Comparison of ENCODE assay signal across 1 cellular context in the genomic region with DNA sequence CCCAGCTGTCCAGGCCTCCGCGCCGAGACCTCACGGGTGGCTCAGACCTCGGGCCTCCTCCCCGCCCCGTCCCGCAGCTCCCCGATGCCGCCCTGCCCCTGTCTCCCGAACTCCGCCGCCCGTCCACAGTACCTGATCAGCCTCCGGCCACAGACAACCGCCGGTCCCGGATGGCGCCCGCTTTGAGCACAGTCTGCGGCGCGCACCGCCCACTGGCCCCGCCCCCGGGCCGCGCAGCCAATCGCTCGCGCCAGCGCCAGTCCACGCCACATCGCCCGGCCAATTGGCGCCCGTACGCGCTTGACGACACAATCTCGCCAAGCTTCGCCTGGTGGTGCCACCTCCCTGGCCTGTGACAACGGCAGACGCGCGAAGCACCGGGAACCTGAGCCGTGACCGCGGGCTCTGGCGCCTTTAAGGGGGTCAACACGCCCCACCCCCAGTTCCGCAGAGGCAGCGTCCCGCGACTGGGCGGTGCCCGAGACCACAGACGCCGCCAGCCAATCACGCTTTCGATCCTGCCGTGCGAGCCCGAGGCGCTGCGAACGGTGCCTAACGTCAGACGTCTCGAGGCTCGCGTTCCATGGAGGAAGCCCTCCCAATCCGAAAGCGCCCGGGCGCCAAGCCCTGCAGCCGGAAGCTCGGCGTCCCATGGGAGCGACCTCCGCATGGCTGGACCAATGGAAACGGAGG.
TF ChIP-seq lines count a peak whose summit lies in the region.

Gene IDI1, minus strand, starts transcription at position 388 of the 693 bp plus-strand sequence. Its CDS starts 116 bp downstream, at position 272.

TF ChIP-seq in liver, 16 proteins besides CTCF, POLR2A, EP300 and RAD21 (continued from another document):
- TF ChIP-seq, protein P1, sequence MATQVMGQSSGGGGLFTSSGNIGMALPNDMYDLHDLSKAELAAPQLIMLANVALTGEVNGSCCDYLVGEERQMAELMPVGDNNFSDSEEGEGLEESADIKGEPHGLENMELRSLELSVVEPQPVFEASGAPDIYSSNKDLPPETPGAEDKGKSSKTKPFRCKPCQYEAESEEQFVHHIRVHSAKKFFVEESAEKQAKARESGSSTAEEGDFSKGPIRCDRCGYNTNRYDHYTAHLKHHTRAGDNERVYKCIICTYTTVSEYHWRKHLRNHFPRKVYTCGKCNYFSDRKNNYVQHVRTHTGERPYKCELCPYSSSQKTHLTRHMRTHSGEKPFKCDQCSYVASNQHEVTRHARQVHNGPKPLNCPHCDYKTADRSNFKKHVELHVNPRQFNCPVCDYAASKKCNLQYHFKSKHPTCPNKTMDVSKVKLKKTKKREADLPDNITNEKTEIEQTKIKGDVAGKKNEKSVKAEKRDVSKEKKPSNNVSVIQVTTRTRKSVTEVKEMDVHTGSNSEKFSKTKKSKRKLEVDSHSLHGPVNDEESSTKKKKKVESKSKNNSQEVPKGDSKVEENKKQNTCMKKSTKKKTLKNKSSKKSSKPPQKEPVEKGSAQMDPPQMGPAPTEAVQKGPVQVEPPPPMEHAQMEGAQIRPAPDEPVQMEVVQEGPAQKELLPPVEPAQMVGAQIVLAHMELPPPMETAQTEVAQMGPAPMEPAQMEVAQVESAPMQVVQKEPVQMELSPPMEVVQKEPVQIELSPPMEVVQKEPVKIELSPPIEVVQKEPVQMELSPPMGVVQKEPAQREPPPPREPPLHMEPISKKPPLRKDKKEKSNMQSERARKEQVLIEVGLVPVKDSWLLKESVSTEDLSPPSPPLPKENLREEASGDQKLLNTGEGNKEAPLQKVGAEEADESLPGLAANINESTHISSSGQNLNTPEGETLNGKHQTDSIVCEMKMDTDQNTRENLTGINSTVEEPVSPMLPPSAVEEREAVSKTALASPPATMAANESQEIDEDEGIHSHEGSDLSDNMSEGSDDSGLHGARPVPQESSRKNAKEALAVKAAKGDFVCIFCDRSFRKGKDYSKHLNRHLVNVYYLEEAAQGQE (IDR thresholded peaks at IDR 0.05): peak; percentile 92
- peak; percentile 90 for TF ChIP-seq YY1 (IDR thresholded peaks at IDR 0.05)
- TF ChIP-seq TAF1 (conservative IDR thresholded peaks at IDR 0.05): peak; percentile 70
- TF ChIP-seq JUND (IDR thresholded peaks at IDR 0.05): peak; percentile 26 to 37
